23 cellular contexts compared by ENCODE assay signal in the genomic region with DNA sequence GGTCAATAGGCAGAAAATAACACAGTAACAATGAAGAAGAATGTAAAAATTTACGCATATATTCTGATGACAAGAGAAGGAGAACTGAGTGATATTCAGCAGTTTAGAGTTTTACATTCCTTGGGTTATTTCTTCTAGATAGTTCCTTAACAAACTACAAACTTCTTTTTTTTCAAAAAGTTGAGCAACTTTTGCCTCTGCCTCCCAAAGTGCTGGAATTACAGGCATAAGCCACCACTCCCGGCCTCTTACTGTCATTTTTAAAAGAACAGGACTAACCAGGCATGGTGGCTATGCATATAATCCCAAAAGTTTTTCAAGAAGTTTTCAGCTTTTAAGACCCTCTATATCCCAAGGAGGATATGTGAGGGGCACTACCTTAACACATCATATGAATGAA. TPM values are rescaled to one million over a fixed set of nuclear protein-coding genes. Genes with fewer than 3 reads are reported as not detected.
DNase-seq lines count a peak whose midpoint lies in the region; ATAC-seq and TF ChIP-seq lines count a peak whose summit lies in the region.
"Had no signal": no experiment of that assay in that cellular context is flagged by ENCODE, and none has a peak within 500 bp of the region (broad histone marks: within the 10 kb centered on the region; RNA-seq: fewer than 3 reads in every experiment).

No MANE protein-coding gene starts in this region.

- no peak overlapping the region for H3K4me2 ChIP-seq in smooth muscle cell
- H3K4me2 ChIP-seq: A549, GM23338 had no signal

- peak overlapping the region; percentile 23 for H3K9ac ChIP-seq in adipocyte (ENCODE audit: low read length)
- H3K9ac ChIP-seq in smooth muscle cell (ENCODE audit: low read depth) = no peak overlapping the region

- no peaks in the 10 kb centered on the region for H3K79me2 ChIP-seq in smooth muscle cell (ENCODE audit: low read depth)

- H2AFZ ChIP-seq in smooth muscle cell (ENCODE audit: low read depth) = no peak overlapping the region
- H2AFZ ChIP-seq: GM23338 had no signal

- WGBS in smooth muscle cell (ENCODE audit: low lambda C conversion rate) = 78% methylated on average over 2 of the region's 2 CpGs
- 80 to 90% (median 87%) methylated on average over 2 of the region's 2 CpGs for WGBS in heart left ventricle, 4 donors

- peaks cover 9% of the 10 kb centered on the region for H4K20me1 ChIP-seq in smooth muscle cell (ENCODE audit: low read depth)

- ATAC-seq in sciatic nerve (peak; percentile 30), GM21737 (IDR thresholded peaks at IDR 0.05; ENCODE audit: unreplicated experiment) (no peak), heart left ventricle (no peak), HG03571 (IDR thresholded peaks at IDR 0.05; ENCODE audit: unreplicated experiment) (no peak)
- ATAC-seq: A549; CD8-positive, alpha-beta T cell; GM12878; GM23338 had no signal

- no peaks in the 10 kb centered on the region for H3K27me3 ChIP-seq in adipocyte (replicated peaks; ENCODE audit: control insufficient read depth, insufficient read depth, low read length)
- no peaks in the 10 kb centered on the region for H3K27me3 ChIP-seq in smooth muscle cell (ENCODE audit: low read depth)
- no peaks in the 10 kb centered on the region for H3K27me3 ChIP-seq in heart left ventricle

- TF ChIP-seq POLR2A in heart left ventricle (IDR thresholded peaks at IDR 0.05) = no peak

- intact Hi-C loops in sciatic nerve (cut with DNase I) = no loop called here
- intact Hi-C loops in heart left ventricle (cut with DNase I) = no loop called here

- TF ChIP-seq CTCF in AG10803 (conservative IDR thresholded peaks at IDR 0.05; ENCODE audit: low read length) = no peak
- no peak for TF ChIP-seq CTCF in smooth muscle cell (IDR thresholded peaks at IDR 0.05; ENCODE audit: borderline replicate concordance, insufficient read depth, poor library complexity, severe bottlenecking)
- no peak for TF ChIP-seq CTCF in heart left ventricle (IDR thresholded peaks at IDR 0.05)

- DNase-seq in AG10803 (ENCODE audit: low read depth) (peak; percentile 11), GM03348 (ENCODE audit: low spot score) (peak; percentile 5), adipocyte (ENCODE audit: low read depth) (peak; percentile 59), sciatic nerve (ENCODE audit: low spot score) (no peak), smooth muscle cell (lab: John Stamatoyannopoulos, UW; ENCODE audit: unreplicated experiment) (no peak), heart left ventricle (no peak)
- DNase-seq: 8988T; ACHN; C1 segment of cervical spinal cord; Caco-2; CD4-positive, CD25-positive, alpha-beta regulatory T cell; CD8-positive, alpha-beta T cell; DMS153; DND-41; HFFc6 had no signal

- H3K4me3 ChIP-seq in AG10803 (ENCODE audit: low read length) = no peak overlapping the region
- no peak overlapping the region for H3K4me3 ChIP-seq in adipocyte (ENCODE audit: low read length)
- no peak overlapping the region for H3K4me3 ChIP-seq in smooth muscle cell
- no peak overlapping the region for H3K4me3 ChIP-seq in heart left ventricle
- H3K4me3 ChIP-seq: A549, GM12878, GM23338, HAP-1 had no signal

- H3K9me3 ChIP-seq in adipocyte (ENCODE audit: control insufficient read depth, low read length) (no peaks in the 10 kb centered on the region), smooth muscle cell (replicated peaks; ENCODE audit: low read depth) (no peaks in the 10 kb centered on the region), heart left ventricle (no peaks in the 10 kb centered on the region)
- H3K9me3 ChIP-seq: A549, Caco-2, HAP-1 had no signal

- H3F3A ChIP-seq in smooth muscle cell (ENCODE audit: low read depth) = no peaks in the 10 kb centered on the region

- peaks cover 27% of the 10 kb centered on the region for H3K36me3 ChIP-seq in adipocyte (ENCODE audit: control insufficient read depth, insufficient read depth, low read length, severe bottlenecking)
- peaks cover 15% of the 10 kb centered on the region for H3K36me3 ChIP-seq in smooth muscle cell (ENCODE audit: low read depth)
- H3K36me3 ChIP-seq in heart left ventricle = peaks cover 0 to 88% (median 44%) of the 10 kb centered on the region in 9 donors

- H3K27ac ChIP-seq in smooth muscle cell (ENCODE audit: low read depth) (no peak overlapping the region), heart left ventricle (peak overlapping the region in 1 of 12 donors; percentile 29)
- H3K27ac ChIP-seq: A549 had no signal

- H3K4me1 ChIP-seq in adipocyte (ENCODE audit: control insufficient read depth, insufficient read depth, low read length) (peaks cover 38% of the 10 kb centered on the region), smooth muscle cell (ENCODE audit: low read depth) (no peaks in the 10 kb centered on the region), heart left ventricle (peaks cover 0 to 47% (median 10%) of the 10 kb centered on the region in 12 donors)
- H3K4me1 ChIP-seq: A549, Caco-2, HAP-1 had no signal

RNA-seq across cellular contexts. Expression of a gene that starts 32.9 kb away (rescaled TPM):
- total RNA-seq in sciatic nerve = 68.1 TPM
- total RNA-seq in smooth muscle cell = 33.8 and 35.8 TPM in 2 replicates
- 28.8 and 33.7 TPM in 2 replicates for polyA plus RNA-seq in smooth muscle cell
- total RNA-seq in heart left ventricle = 10 to 100 TPM; 22.2 to 45.0 (median 32.0) TPM
- polyA plus RNA-seq in heart left ventricle = 10 to 100 TPM; 10.3 to 18.2 TPM

RNA-seq across cellular contexts. Expression of a gene that starts 35.4 kb away (rescaled TPM):
- 101 TPM for total RNA-seq in sciatic nerve
- 12.2 and 14.6 TPM in 2 replicates for total RNA-seq in smooth muscle cell
- 11.5 and 12.4 TPM in 2 replicates for polyA plus RNA-seq in smooth muscle cell
- total RNA-seq in heart left ventricle = 10 to 100 TPM in 2 of 9 donors, 1 to 10 TPM in 7; 2.1 to 17.9 (median 6.1) TPM
- 1 to 10 TPM; 2.1 to 2.4 TPM for polyA plus RNA-seq in heart left ventricle

RNA-seq across cellular contexts. Expression of a gene that starts 43.4 kb away (rescaled TPM):
- not detected for total RNA-seq in sciatic nerve
- total RNA-seq in smooth muscle cell = not detected in 2 replicates
- polyA plus RNA-seq in smooth muscle cell = not detected in 2 replicates
- not detected for total RNA-seq in heart left ventricle
- not detected for polyA plus RNA-seq in heart left ventricle
- total RNA-seq: Caco-2; CD4-positive, CD25-positive, alpha-beta regulatory T cell; CD8-positive, alpha-beta T cell; GM12878; GM23338; H4; HFFc6 had no signal
- polyA plus RNA-seq: A549; BJ; CD4-positive, CD25-positive, alpha-beta regulatory T cell; GM12878; GM23338 had no signal

Comparison
In these comparisons a context has a peak if more than half of its experiments do, and no peak if none do; other contexts are left out.
1. DNase-seq: peak in AG10803 (single experiment), GM03348 (single experiment) and adipocyte (single experiment); none in sciatic nerve (single experiment), smooth muscle cell (single experiment) and heart left ventricle (0 of 5).